In genomic region chr12:71849109-71849851, GRCh38 we compare ENCODE assay signal across 16 cellular contexts. TPM values are rescaled to one million over a fixed set of nuclear protein-coding genes. Genes with fewer than 3 reads are reported as not detected.
A peak's percentile ranks its signal among the peaks of the same experiment; 100 is the strongest.
DNase-seq lines count a peak whose midpoint lies in the region; TF ChIP-seq lines count a peak whose summit lies in the region.
"Had no signal": no experiment of that assay in that cellular context is flagged by ENCODE, and none has a peak within 500 bp of the region (broad histone marks: within the 10 kb centered on the region; RNA-seq: fewer than 3 reads in every experiment).

No MANE protein-coding gene starts in this region.

- H3K4me3 ChIP-seq in left ventricle myocardium inferior = no peak overlapping the region
- no peak overlapping the region for H3K4me3 ChIP-seq in right atrium auricular region
- H3K4me3 ChIP-seq in subcutaneous abdominal adipose tissue (ENCODE audit: low read depth in 1 of 5, low read length in 5 of 5) = no peak overlapping the region
- no peak overlapping the region for H3K4me3 ChIP-seq in tibial artery
- H3K4me3 ChIP-seq: GM23248, HAP-1 had no signal

- intact Hi-C loops in left ventricle myocardium inferior (cut with micrococcal nuclease) (no loop called here), tibial artery (cut with DNase I; ENCODE audit: low total_unique reads) (no loop called here)

- H3K36me3 Mint-ChIP-seq in glutamatergic neuron (ENCODE audit: unreplicated experiment) = no peaks in the 10 kb centered on the region

- H3K27ac ChIP-seq in left ventricle myocardium inferior (replicated peaks) (peak overlapping the region; percentile 24), right atrium auricular region (no peak overlapping the region), subcutaneous abdominal adipose tissue (ENCODE audit: low read depth, low read length) (peak overlapping the region; percentile 15), tibial artery (no peak overlapping the region)
- H3K27ac ChIP-seq: C4-2B, GM23248 had no signal

- no peak for TF ChIP-seq CTCF in left ventricle myocardium inferior (IDR thresholded peaks at IDR 0.05; ENCODE audit: borderline replicate concordance)
- no peak for TF ChIP-seq CTCF in right atrium auricular region (IDR thresholded peaks at IDR 0.05)
- TF ChIP-seq CTCF in glutamatergic neuron (IDR thresholded peaks at IDR 0.05; ENCODE audit: partially characterized antibody, unreplicated experiment) = no peak
- TF ChIP-seq CTCF in tibial artery (IDR thresholded peaks at IDR 0.05) = no peak

- peaks cover 54% of the 10 kb centered on the region for H3K4me1 ChIP-seq in left ventricle myocardium inferior
- H3K4me1 ChIP-seq in right atrium auricular region = peaks cover 0 to 31% of the 10 kb centered on the region in 2 donors
- peaks cover 0 to 26% (median 22%) of the 10 kb centered on the region in 5 donors for H3K4me1 ChIP-seq in subcutaneous abdominal adipose tissue (ENCODE audit: control insufficient read depth in 5 of 5, insufficient read depth in 5 of 5, low read length in 5 of 5)
- H3K4me1 ChIP-seq in tibial artery = peaks cover 0 to 29% (median 4%) of the 10 kb centered on the region in 4 donors
- H3K4me1 ChIP-seq: Caco-2, HAP-1 had no signal

- H3K4me3 Mint-ChIP-seq in glutamatergic neuron (ENCODE audit: unreplicated experiment) = no peak overlapping the region
- H3K4me3 Mint-ChIP-seq: CD4-positive, alpha-beta T cell had no signal

- no peaks in the 10 kb centered on the region for H3K4me1 Mint-ChIP-seq in glutamatergic neuron (ENCODE audit: low read depth, unreplicated experiment)

- peaks cover 2% of the 10 kb centered on the region for H3K9me3 Mint-ChIP-seq in glutamatergic neuron (ENCODE audit: unreplicated experiment)

- DNase-seq in left ventricle myocardium inferior (no peak), right atrium auricular region (ENCODE audit: low spot score) (no peak), amniotic epithelial cell (ENCODE audit: low read depth) (peak; percentile 40), glutamatergic neuron (no peak), tibial artery (no peak), hypothalamus (lab: John Stamatoyannopoulos, UW) (no peak)
- DNase-seq: AML-193; Caco-2; CD4-positive, alpha-beta T cell; DMS153; DMS79; GDM1; GM23248 had no signal

- no peaks in the 10 kb centered on the region for H3K27me3 Mint-ChIP-seq in glutamatergic neuron (ENCODE audit: unreplicated experiment)
- H3K27me3 Mint-ChIP-seq: CD4-positive, alpha-beta T cell had no signal

- H3K36me3 ChIP-seq in left ventricle myocardium inferior (no peaks in the 10 kb centered on the region), right atrium auricular region (no peaks in the 10 kb centered on the region), subcutaneous abdominal adipose tissue (ENCODE audit: control insufficient read depth in 5 of 5, insufficient read depth in 5 of 5, low read length in 5 of 5) (peaks cover 0 to 9% (median 3%) of the 10 kb centered on the region in 5 donors), tibial artery (peaks cover 0 to 10% (median 0%) of the 10 kb centered on the region in 3 donors)
- H3K36me3 ChIP-seq: HAP-1 had no signal

- H3K27me3 ChIP-seq in left ventricle myocardium inferior (ENCODE audit: low read depth) (no peaks in the 10 kb centered on the region), right atrium auricular region (no peaks in the 10 kb centered on the region), subcutaneous abdominal adipose tissue (ENCODE audit: control insufficient read depth in 5 of 5, insufficient read depth in 4 of 5, low read length in 5 of 5) (no peaks in the 10 kb centered on the region), tibial artery (no peaks in the 10 kb centered on the region)

- H3K9ac ChIP-seq in subcutaneous abdominal adipose tissue (ENCODE audit: low read length in 5 of 5) = no peak overlapping the region
- H3K9ac ChIP-seq: GM23248 had no signal

- peak overlapping the region; percentile 19 for H3K27ac Mint-ChIP-seq in glutamatergic neuron (ENCODE audit: unreplicated experiment)
- H3K27ac Mint-ChIP-seq: CD4-positive, alpha-beta T cell had no signal

- peaks cover 15% of the 10 kb centered on the region for H3K9me3 ChIP-seq in left ventricle myocardium inferior (replicated peaks)
- H3K9me3 ChIP-seq in right atrium auricular region = peaks cover 0 to 8% of the 10 kb centered on the region in 2 donors
- peaks cover 0 to 7% (median 3%) of the 10 kb centered on the region in 5 donors for H3K9me3 ChIP-seq in subcutaneous abdominal adipose tissue (ENCODE audit: control insufficient read depth in 5 of 5, low read length in 5 of 5)
- peaks cover 0 to 8% (median 0%) of the 10 kb centered on the region in 3 donors for H3K9me3 ChIP-seq in tibial artery
- H3K9me3 ChIP-seq: Caco-2, HAP-1 had no signal

RNA-seq across cellular contexts. Expression of gene TBC1D15, which starts 9.7 kb away (rescaled TPM):
- total RNA-seq in left ventricle myocardium inferior (28.5 TPM), right atrium auricular region (10 to 100 TPM; 12.3 to 15.1 TPM), glutamatergic neuron (ENCODE audit: unreplicated experiment) (25.1 TPM)

Comparison
In these comparisons a context has a peak if more than half of its experiments do, and no peak if none do; other contexts are left out.
1. H3K27ac ChIP-seq: peak in left ventricle myocardium inferior (single experiment) and subcutaneous abdominal adipose tissue (single experiment); none in right atrium auricular region (0 of 2) and tibial artery (0 of 2).